1 cellular context compared by ENCODE assay signal in genomic region chr20:33132858-33133615, GRCh38.
TF ChIP-seq lines count a peak whose summit lies in the region.

No MANE protein-coding gene starts in this region.

TF ChIP-seq in HepG2, 621 proteins besides CTCF, POLR2A, EP300 and RAD21:
- no peak for TF ChIP-seq KDM2A (CRISPR knock-in tag; IDR thresholded peaks at IDR 0.05; ENCODE audit: borderline replicate concordance, low read depth)
- no peak for TF ChIP-seq MAZ (IDR thresholded peaks at IDR 0.05; ENCODE audit: borderline replicate concordance, low read depth, low read length)
- TF ChIP-seq MAZ (CRISPR knock-in tag; IDR thresholded peaks at IDR 0.05; ENCODE audit: low read depth): no peak
- TF ChIP-seq ZBTB4 (CRISPR knock-in tag; IDR thresholded peaks at IDR 0.05; ENCODE audit: borderline replicate concordance): no peak
- TF ChIP-seq ZNF280B (CRISPR knock-in tag; IDR thresholded peaks at IDR 0.05; ENCODE audit: borderline replicate concordance): no peak
- TF ChIP-seq DRAP1 (CRISPR knock-in tag; IDR thresholded peaks at IDR 0.05): no peak
- no peak for TF ChIP-seq TEAD2 (CRISPR knock-in tag; IDR thresholded peaks at IDR 0.05)
- TF ChIP-seq ATM (IDR thresholded peaks at IDR 0.05; ENCODE audit: borderline replicate concordance): no peak
- TF ChIP-seq SMARCC2 (IDR thresholded peaks at IDR 0.05): no peak
